15 cellular contexts compared by ENCODE assay signal in the genomic region with DNA sequence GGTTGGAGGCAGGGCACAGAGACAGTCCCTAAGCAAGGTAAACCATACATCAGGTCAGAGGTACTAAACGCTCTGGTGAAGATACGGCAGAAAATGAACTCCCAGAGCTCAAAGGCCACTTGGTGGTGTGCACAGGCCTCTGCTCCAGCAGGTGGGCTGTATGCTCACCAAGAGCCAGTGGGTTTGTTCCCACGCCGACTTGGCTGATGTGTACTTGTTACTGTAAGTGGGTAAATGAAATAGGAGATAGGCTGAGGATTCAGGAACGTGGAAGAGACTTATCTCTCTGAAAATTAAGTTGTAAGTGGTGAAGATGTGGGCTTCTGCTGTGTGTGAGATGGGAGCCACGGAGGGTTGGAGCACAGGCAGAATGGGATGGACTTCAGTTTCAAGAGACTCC.
"Had no signal": no experiment of that assay in that cellular context is flagged by ENCODE, and none has a peak within 500 bp of the region (broad histone marks: within the 10 kb centered on the region; RNA-seq: fewer than 3 reads in every experiment).

No MANE protein-coding gene starts in this region.

- H3K9me3 Mint-ChIP-seq: activated B cell treated with CpG ODN at 0.5 μM for 24 hours; activated CD4-positive, alpha-beta T cell treated with anti-CD3 and anti-CD28 coated beads, Interleukin-2, amount 10 ng/mL, durations not matched to agents 7 days and 5 days; activated naive CD4-positive, alpha-beta T cell treated with anti-CD3 and anti-CD28 coated beads, Interleukin-2, amount 50 U/mL, for 24 hours; activated T-helper 2 cell treated with anti-CD3 and anti-CD28 coated beads, Interferon-gamma antibody, Interleukin-2, Interleukin-4, amounts not matched to agents 10 μg/mL and 5 μg/mL and 100 μg/mL, durations not matched to agents 14 hours and 24 hours and 36 hours; mesothelial cell of epicardium; stimulated activated naive CD8-positive, alpha-beta T cell treated with anti-CD3 and anti-CD28 coated beads, Interleukin-15, amount 100 ng/mL, for 72 hours had no signal

- H3K9me3 ChIP-seq: breast epithelium, right atrium auricular region, SK-N-SH, thoracic aorta had no signal

- DNase-seq: activated B cell treated with CpG ODN at 0.5 μM for 24 hours; activated CD4-positive, alpha-beta T cell treated with anti-CD3 and anti-CD28 coated beads, Interleukin-2, amount 10 ng/mL, durations not matched to agents 7 days and 5 days; dorsolateral prefrontal cortex; hippocampal formation; kidney glomerular epithelial cell; stimulated activated CD4-positive, alpha-beta T cell treated with anti-CD3 and anti-CD28 coated beads, Interleukin-1b, Interleukin-23, amount 100 ng/mL, for 48 hours; stimulated activated naive CD8-positive, alpha-beta T cell treated with anti-CD3 and anti-CD28 coated beads, Interleukin-15, amount 100 ng/mL, for 72 hours had no signal

- H3K4me3 Mint-ChIP-seq: activated B cell treated with CpG ODN at 0.5 μM for 24 hours; activated CD4-positive, alpha-beta T cell treated with anti-CD3 and anti-CD28 coated beads, Interleukin-2, amount 10 ng/mL, durations not matched to agents 7 days and 5 days; activated naive CD4-positive, alpha-beta T cell treated with anti-CD3 and anti-CD28 coated beads, Interleukin-2, amount 50 U/mL, for 24 hours; mesothelial cell of epicardium; stimulated activated naive CD8-positive, alpha-beta T cell treated with anti-CD3 and anti-CD28 coated beads, Interleukin-15, amount 100 ng/mL, for 72 hours had no signal

- H3K27me3 Mint-ChIP-seq: activated B cell treated with CpG ODN at 0.5 μM for 24 hours; activated CD4-positive, alpha-beta T cell treated with anti-CD3 and anti-CD28 coated beads, Interleukin-2, amount 10 ng/mL, durations not matched to agents 7 days and 5 days; activated naive CD4-positive, alpha-beta T cell treated with anti-CD3 and anti-CD28 coated beads, Interleukin-2, amount 50 U/mL, for 24 hours; stimulated activated naive CD8-positive, alpha-beta T cell treated with anti-CD3 and anti-CD28 coated beads, Interleukin-15, amount 100 ng/mL, for 72 hours had no signal

- H3K4me3 ChIP-seq: breast epithelium, dorsolateral prefrontal cortex, right atrium auricular region, thoracic aorta had no signal

- H3K27ac Mint-ChIP-seq: activated B cell treated with CpG ODN at 0.5 μM for 24 hours; activated CD4-positive, alpha-beta T cell treated with anti-CD3 and anti-CD28 coated beads, Interleukin-2, amount 10 ng/mL, durations not matched to agents 7 days and 5 days; activated naive CD4-positive, alpha-beta T cell treated with anti-CD3 and anti-CD28 coated beads, Interleukin-2, amount 50 U/mL, for 24 hours; activated T-helper 2 cell treated with anti-CD3 and anti-CD28 coated beads, Interferon-gamma antibody, Interleukin-2, Interleukin-4, amounts not matched to agents 10 μg/mL and 5 μg/mL and 100 μg/mL, durations not matched to agents 14 hours and 24 hours and 36 hours; mesothelial cell of epicardium had no signal

- H3K27ac ChIP-seq: breast epithelium, right atrium auricular region, thoracic aorta had no signal

- H3K4me1 Mint-ChIP-seq: activated B cell treated with CpG ODN at 0.5 μM for 24 hours had no signal

- H3K36me3 Mint-ChIP-seq: mesothelial cell of epicardium had no signal

- H3K36me3 ChIP-seq: breast epithelium, right atrium auricular region had no signal

- ATAC-seq: esophagus mucosa; stimulated activated naive CD8-positive, alpha-beta T cell treated with anti-CD3 and anti-CD28 coated beads, Interleukin-15, amount 100 ng/mL, for 72 hours had no signal

- H3K27me3 ChIP-seq: breast epithelium, dorsolateral prefrontal cortex, right atrium auricular region had no signal
